9 cellular contexts compared by ENCODE assay signal in genomic region chr15:101014921-101015841, GRCh38.
DNase-seq lines count a peak whose midpoint lies in the region; ATAC-seq and TF ChIP-seq lines count a peak whose summit lies in the region.
"Had no signal": no experiment of that assay in that cellular context is flagged by ENCODE, and none has a peak within 500 bp of the region (broad histone marks: within the 10 kb centered on the region; RNA-seq: fewer than 3 reads in every experiment).

No MANE protein-coding gene starts in this region.

- H3K4me1 Mint-ChIP-seq in T-cell, result peaks cover 2 to 5% (median 3%) of the 10 kb centered on the region in 3 donors

- intact Hi-C loops in sciatic nerve (cut with DNase I), result loop anchor here (5.0 kb wide), 2 partner anchors 237 to 247 kb away; partner anchors contain the start of gene CHSY1

- no peak overlapping the region for H3K27ac ChIP-seq in right atrium auricular region
- H3K27ac ChIP-seq: BLaER1 had no signal

- ATAC-seq in T-cell (replicated peaks in 1 of 4) (peak in 3 of 4 experiments; percentile 48 to 61 (median 54)), sciatic nerve (peak; percentile 83), HG03521 (IDR thresholded peaks at IDR 0.05; ENCODE audit: unreplicated experiment) (no peak)

- peak; percentile 84 to 90 for TF ChIP-seq CTCF in right atrium auricular region (IDR thresholded peaks at IDR 0.05)

- H3K4me3 Mint-ChIP-seq in T-cell, result no peak overlapping the region

- CTCF ChIA-PET in T-cell (lab: Charles Lee), result interaction anchor here (0.6 to 1.3 kb wide), 4 partner anchors 8 to 243 kb away, joined by 3 to 6 read pairs (median 5); no protein-coding TSS in a partner anchor

- peaks cover 0 to 8% of the 10 kb centered on the region in 2 donors for H3K27me3 Mint-ChIP-seq in T-cell

- DNase-seq in DMS153 treated with DMSO at 0.1 percent for 48 hours (lab: John Stamatoyannopoulos, UW; ENCODE audit: unreplicated experiment), result peak; percentile 16
- no peak for DNase-seq in DMS153 (lab: John Stamatoyannopoulos, UW)
- peak; percentile 10 for DNase-seq in KG1 (lab: John Stamatoyannopoulos, UW)
- DNase-seq in T-cell, result peak in 33 of 34 experiments; percentile 16 to 65 (median 48)
- DNase-seq in amniotic epithelial cell (ENCODE audit: low read depth), result peak; percentile 61
- peak; percentile 76 for DNase-seq in right atrium auricular region (ENCODE audit: low spot score)
- peak; percentile 91 for DNase-seq in sciatic nerve (ENCODE audit: low spot score)

- POLR2A ChIA-PET in T-cell (lab: Charles Lee), result no interaction called here

- no peaks in the 10 kb centered on the region for H3K9me3 ChIP-seq in right atrium auricular region
- H3K9me3 ChIP-seq: BLaER1 had no signal

- H3K36me3 ChIP-seq in right atrium auricular region, result peaks cover 4% of the 10 kb centered on the region
- H3K36me3 ChIP-seq: BLaER1 had no signal

- no peak overlapping the region for H3K4me3 ChIP-seq in right atrium auricular region
- H3K4me3 ChIP-seq: BLaER1 had no signal

- peaks cover 0 to 5% of the 10 kb centered on the region in 2 donors for H3K4me1 ChIP-seq in right atrium auricular region

- H3K9me3 Mint-ChIP-seq in T-cell, result no peaks in the 10 kb centered on the region

- H3K27me3 ChIP-seq in right atrium auricular region, result no peaks in the 10 kb centered on the region
- H3K27me3 ChIP-seq: BLaER1 had no signal

- H3K27ac Mint-ChIP-seq in T-cell, result no peak overlapping the region

- no peaks in the 10 kb centered on the region for H3K36me3 Mint-ChIP-seq in T-cell
